In genomic region chr1:44792736-44793502, GRCh38 we compare ENCODE assay signal across 14 cellular contexts. TPM values are rescaled to one million over a fixed set of nuclear protein-coding genes. Genes with fewer than 3 reads are reported as not detected.
A peak's percentile ranks its signal among the peaks of the same experiment; 100 is the strongest.
DNase-seq lines count a peak whose midpoint lies in the region; ATAC-seq lines count a peak whose summit lies in the region.
"Had no signal": no experiment of that assay in that cellular context is flagged by ENCODE, and none has a peak within 500 bp of the region (broad histone marks: within the 10 kb centered on the region; RNA-seq: fewer than 3 reads in every experiment).

No MANE protein-coding gene starts in this region.

- H3K4me1 Mint-ChIP-seq in dendritic cell treated with granulocyte-macrophage colony-stimulating factor and Interleukin-4, amounts not matched to agents 40 ng/mL and 50 ng/mL, for 4 days (ENCODE audit: low read depth): peaks cover 5% of the 10 kb centered on the region
- H3K4me1 Mint-ChIP-seq in naive thymus-derived CD4-positive, alpha-beta T cell: peaks cover 0 to 5% (median 2%) of the 10 kb centered on the region in 7 donors
- H3K4me1 Mint-ChIP-seq: B cell had no signal

- peak; percentile 27 for DNase-seq in D341Med (ENCODE audit: low spot score)
- peak; percentile 46 for DNase-seq in posterior vena cava (ENCODE audit: low spot score)
- DNase-seq in T-helper 2 cell: no peak
- DNase-seq in activated gamma-delta T cell (lab: John Stamatoyannopoulos, UW): no peak
- no peak for DNase-seq in naive thymus-derived CD4-positive, alpha-beta T cell
- DNase-seq: natural killer cell, NCI-H2029 treated with DMSO at 0.1 percent for 48 hours had no signal

- CTCF ChIA-PET in naive thymus-derived CD4-positive, alpha-beta T cell (lab: Charles Lee): interaction anchor here (0.6 to 2.1 kb wide), 6 partner anchors 8 to 219 kb away, joined by 3 to 7 read pairs (median 5); partner anchors contain the start of genes BTBD19 and UROD

- H3K4me3 Mint-ChIP-seq in dendritic cell treated with granulocyte-macrophage colony-stimulating factor and Interleukin-4, amounts not matched to agents 40 ng/mL and 50 ng/mL, for 4 days: no peak overlapping the region
- H3K4me3 Mint-ChIP-seq in naive thymus-derived CD4-positive, alpha-beta T cell: no peak overlapping the region
- H3K4me3 Mint-ChIP-seq: B cell; effector memory CD8-positive, alpha-beta T cell; natural killer cell had no signal

- WGBS in HUES64: 92% methylated on average over 9 of the region's 9 CpGs

- no peaks in the 10 kb centered on the region for H3K36me3 ChIP-seq in HUES64 (ENCODE audit: insufficient read depth, low read length)
- no peaks in the 10 kb centered on the region for H3K36me3 ChIP-seq in naive thymus-derived CD4-positive, alpha-beta T cell (ENCODE audit: control insufficient read depth in 2 of 3, insufficient read depth in 3 of 3, low read length in 3 of 3)
- H3K36me3 ChIP-seq: right atrium auricular region, transverse colon had no signal

- no peaks in the 10 kb centered on the region for H3K9me3 ChIP-seq in HUES64 (ENCODE audit: insufficient read depth, low read depth, low read length)
- no peaks in the 10 kb centered on the region for H3K9me3 ChIP-seq in naive thymus-derived CD4-positive, alpha-beta T cell (ENCODE audit: control insufficient read depth in 2 of 3, low read length in 3 of 3)
- H3K9me3 ChIP-seq: right atrium auricular region, transverse colon had no signal

- 0 out of 2 replicates have a peak overlapping the region, but pooled peaks have one; percentile 8 for H3K27ac ChIP-seq in HUES64 (ENCODE audit: low read depth, low read length)
- H3K27ac ChIP-seq in naive thymus-derived CD4-positive, alpha-beta T cell (ENCODE audit: low read depth, low read length): no peak overlapping the region
- H3K27ac ChIP-seq: right atrium auricular region, transverse colon had no signal

- H3K4me3 ChIP-seq in HUES64 (ENCODE audit: low read length): no peak overlapping the region
- H3K4me3 ChIP-seq in naive thymus-derived CD4-positive, alpha-beta T cell (ENCODE audit: low read length): no peak overlapping the region
- H3K4me3 ChIP-seq: right atrium auricular region, transverse colon had no signal

- H3K4me1 ChIP-seq in HUES64 (ENCODE audit: insufficient read depth, low read length): peaks cover 10% of the 10 kb centered on the region
- no peaks in the 10 kb centered on the region for H3K4me1 ChIP-seq in naive thymus-derived CD4-positive, alpha-beta T cell (ENCODE audit: control insufficient read depth in 2 of 2, insufficient read depth in 2 of 2, low read length in 2 of 2)
- H3K4me1 ChIP-seq: right atrium auricular region had no signal

- no peaks in the 10 kb centered on the region for H3K27me3 Mint-ChIP-seq in dendritic cell treated with granulocyte-macrophage colony-stimulating factor and Interleukin-4, amounts not matched to agents 40 ng/mL and 50 ng/mL, for 4 days
- no peaks in the 10 kb centered on the region for H3K27me3 Mint-ChIP-seq in naive thymus-derived CD4-positive, alpha-beta T cell
- H3K27me3 Mint-ChIP-seq: B cell; effector memory CD8-positive, alpha-beta T cell had no signal

- H3K27me3 ChIP-seq in HUES64 (ENCODE audit: insufficient read depth, low read length): no peaks in the 10 kb centered on the region
- no peaks in the 10 kb centered on the region for H3K27me3 ChIP-seq in naive thymus-derived CD4-positive, alpha-beta T cell (ENCODE audit: control insufficient read depth in 2 of 2, insufficient read depth in 2 of 2, low read length in 2 of 2)
- H3K27me3 ChIP-seq: right atrium auricular region, transverse colon had no signal

- H3K36me3 Mint-ChIP-seq in dendritic cell treated with granulocyte-macrophage colony-stimulating factor and Interleukin-4, amounts not matched to agents 40 ng/mL and 50 ng/mL, for 4 days (ENCODE audit: low read depth): no peaks in the 10 kb centered on the region
- H3K36me3 Mint-ChIP-seq in naive thymus-derived CD4-positive, alpha-beta T cell: no peaks in the 10 kb centered on the region
- H3K36me3 Mint-ChIP-seq: natural killer cell had no signal

- H3K9me3 Mint-ChIP-seq in dendritic cell treated with granulocyte-macrophage colony-stimulating factor and Interleukin-4, amounts not matched to agents 40 ng/mL and 50 ng/mL, for 4 days: no peaks in the 10 kb centered on the region
- no peaks in the 10 kb centered on the region for H3K9me3 Mint-ChIP-seq in naive thymus-derived CD4-positive, alpha-beta T cell
- H3K9me3 Mint-ChIP-seq: effector memory CD8-positive, alpha-beta T cell; natural killer cell had no signal

- POLR2A ChIA-PET in naive thymus-derived CD4-positive, alpha-beta T cell (lab: Charles Lee): interaction anchor here (0.6 to 5.4 kb wide), 5 partner anchors 17 to 547 kb away, joined by 3 to 52 read pairs (median 4); partner anchors contain the start of genes MUTYH, RPS8 and TOE1

- intact Hi-C loops in dendritic cell treated with granulocyte-macrophage colony-stimulating factor and Interleukin-4, amounts not matched to agents 40 ng/mL and 50 ng/mL, for 4 days (cut with micrococcal nuclease): no loop called here
- intact Hi-C loops in posterior vena cava (cut with DNase I): loop anchor here in 1 of 2 donors (5.0 kb wide), 1 partner anchor 49 kb away; the partner anchor contains the start of gene PTCH2
- intact Hi-C loops in naive thymus-derived CD4-positive, alpha-beta T cell (cut with micrococcal nuclease): loop anchor here in 1 of 2 donors (2.0 kb wide), 1 partner anchor 44 kb away; no protein-coding TSS in a partner anchor

- ATAC-seq in naive thymus-derived CD4-positive, alpha-beta T cell: no peak

- H3K27ac Mint-ChIP-seq in dendritic cell treated with granulocyte-macrophage colony-stimulating factor and Interleukin-4, amounts not matched to agents 40 ng/mL and 50 ng/mL, for 4 days: peak overlapping the region; percentile 21
- H3K27ac Mint-ChIP-seq in naive thymus-derived CD4-positive, alpha-beta T cell: peak overlapping the region in 1 of 9 donors; percentile 31
- H3K27ac Mint-ChIP-seq: B cell had no signal

- no peak overlapping the region for H3K9ac ChIP-seq in HUES64 (ENCODE audit: low read depth, low read length)

RNA-seq across cellular contexts. Expression of gene BEST4, which starts 4.9 kb away (rescaled TPM):
- polyA plus RNA-seq in HUES64 (2013, experiment 1 of 2): 0.55 TPM
- 0.70 TPM for polyA plus RNA-seq in HUES64 (2013, experiment 2 of 2)
- under 1 TPM; 0.37 to 0.38 TPM for total RNA-seq in posterior vena cava
- 1 to 10 TPM in 2 of 5 experiments, under 1 TPM in 3; 0.77 to 1.4 (median 0.96) TPM for total RNA-seq in naive thymus-derived CD4-positive, alpha-beta T cell
- polyA plus RNA-seq in naive thymus-derived CD4-positive, alpha-beta T cell: under 1 TPM in 1 of 2 donors, not detected in 1; 0.72 TPM
- total RNA-seq: HT1080, right atrium auricular region had no signal

RNA-seq across cellular contexts. Expression of gene PLK3, which starts 7.3 kb away (rescaled TPM):
- 7.2 TPM for polyA plus RNA-seq in HUES64 (2013, experiment 1 of 2)
- 4.8 TPM for polyA plus RNA-seq in HUES64 (2013, experiment 2 of 2)
- 10 to 100 TPM; 20.1 to 32.7 TPM for total RNA-seq in posterior vena cava
- total RNA-seq in naive thymus-derived CD4-positive, alpha-beta T cell: 100 to 1,000 TPM in 4 of 5 experiments, 10 to 100 TPM in 1; 92.8 to 456 (median 142) TPM
- polyA plus RNA-seq in naive thymus-derived CD4-positive, alpha-beta T cell: 10 to 100 TPM; 30.5 to 59.1 TPM

RNA-seq across cellular contexts. Expression of gene DYNLT4, which starts 14.2 kb away (rescaled TPM):
- not detected for polyA plus RNA-seq in HUES64 (2013, experiment 1 of 2)
- not detected for polyA plus RNA-seq in HUES64 (2013, experiment 2 of 2)
- total RNA-seq in posterior vena cava: not detected
- 1 to 10 TPM in 2 of 5 experiments, under 1 TPM in 3; 0.31 to 9.7 (median 0.87) TPM for total RNA-seq in naive thymus-derived CD4-positive, alpha-beta T cell
- polyA plus RNA-seq in naive thymus-derived CD4-positive, alpha-beta T cell: under 1 TPM in 1 of 2 donors, not detected in 1; 0.47 TPM
- total RNA-seq: HT1080 had no signal

RNA-seq across cellular contexts. Expression of gene BTBD19, which starts 15.4 kb away (rescaled TPM):
- 0.60 TPM for polyA plus RNA-seq in HUES64 (2013, experiment 1 of 2)
- polyA plus RNA-seq in HUES64 (2013, experiment 2 of 2): 0.63 TPM
- 10 to 100 TPM; 13.5 to 22.2 TPM for total RNA-seq in posterior vena cava
- 10 to 100 TPM; 11.2 to 47.2 (median 13.5) TPM for total RNA-seq in naive thymus-derived CD4-positive, alpha-beta T cell
- polyA plus RNA-seq in naive thymus-derived CD4-positive, alpha-beta T cell: under 1 TPM; 0.07 to 0.28 TPM

RNA-seq across cellular contexts. Expression of gene RPS8, which starts 17.6 kb away (rescaled TPM):
- polyA plus RNA-seq in HUES64 (2013, experiment 1 of 2): 2,195 TPM
- polyA plus RNA-seq in HUES64 (2013, experiment 2 of 2): 2,432 TPM
- total RNA-seq in posterior vena cava: 1,000 to 10,000 TPM; 1,440 to 1,494 TPM
- 1,000 to 10,000 TPM; 2,000 to 3,409 (median 3,025) TPM for total RNA-seq in naive thymus-derived CD4-positive, alpha-beta T cell
- polyA plus RNA-seq in naive thymus-derived CD4-positive, alpha-beta T cell: 1,000 to 10,000 TPM in 1 of 2 donors, 100 to 1,000 TPM in 1; 954 to 1,486 TPM

Comparison
In these comparisons a context has a peak if more than half of its experiments do, and no peak if none do; other contexts are left out.
1. DNase-seq: peak in D341Med (single experiment) and posterior vena cava (single experiment); none in T-helper 2 cell (0 of 5), activated gamma-delta T cell (single experiment) and naive thymus-derived CD4-positive, alpha-beta T cell (0 of 9).